Comparison of ENCODE assay signal across 29 cellular contexts in genomic region chr2:45606801-45607200, GRCh38.
"Had no signal": no experiment of that assay in that cellular context is flagged by ENCODE, and none has a peak within 500 bp of the region (broad histone marks: within the 10 kb centered on the region; RNA-seq: fewer than 3 reads in every experiment).

No MANE protein-coding gene starts in this region.

- H3K9me3 ChIP-seq: ascending aorta, body of pancreas, MG63, Peyer's patch, SJSA1 had no signal

- ATAC-seq: activated CD8-positive, alpha-beta memory T cell treated with anti-CD3 and anti-CD28 coated beads, Interleukin-2, amount 10 ng/mL, durations not matched to agents 7 days and 5 days; activated naive CD4-positive, alpha-beta T cell treated with anti-CD3 and anti-CD28 coated beads, Interleukin-2, amount 50 U/mL, for 72 hours; activated naive CD8-positive, alpha-beta T cell treated with anti-CD3 and anti-CD28 coated beads, Interleukin-2, amount 50 U/mL, for 24 hours; activated T-cell treated with anti-CD3 and anti-CD28 coated beads, Interleukin-2, amount 50 U/mL, for 4 hours; body of pancreas; SK-N-SH treated with all-trans-retinoic acid at 6 μM for 48 hours had no signal

- H3K27ac ChIP-seq: ascending aorta, Peyer's patch, RWPE1, SJSA1 had no signal

- H3K4me3 ChIP-seq: ascending aorta, body of pancreas, MG63, Peyer's patch, SJSA1 had no signal

- H3K27me3 ChIP-seq: ascending aorta, body of pancreas, MG63, Peyer's patch, SJSA1 had no signal

- DNase-seq: activated B cell treated with CpG ODN at 0.5 μM for 24 hours; activated CD4-positive, alpha-beta T cell treated with anti-CD3 and anti-CD28 coated beads for 1 hour; activated CD4-positive, alpha-beta T cell treated with anti-CD3 and anti-CD28 coated beads, Interleukin-2, amount 10 ng/mL, durations not matched to agents 24 days and 14 days; activated CD4-positive, alpha-beta T cell treated with anti-CD3 and anti-CD28 coated beads, Interleukin-2, amount 50 U/mL, for 48 hours; activated CD8-positive, alpha-beta memory T cell treated with anti-CD3 and anti-CD28 coated beads, Interleukin-2, amount 10 ng/mL, durations not matched to agents 7 days and 5 days; activated effector memory CD4-positive, alpha-beta T cell treated with anti-CD3 and anti-CD28 coated beads, Interleukin-2, amount 50 U/mL, for 16 hours; activated naive CD4-positive, alpha-beta T cell treated with Interleukin-2 at 50 U/mL for 16 hours; activated naive CD8-positive, alpha-beta T cell treated with anti-CD3 and anti-CD28 coated beads, Interleukin-2, amount 50 U/mL, for 24 hours; activated T-cell treated with anti-CD3 and anti-CD28 coated beads, Interleukin-2, amount 50 U/mL, for 4 hours; amniotic stem cell; body of pancreas; Kasumi-1; KBM-7; MG63; NCI-H1048; NCI-H146; NCI-H1930; NCI-H2171 treated with DMSO at 0.1 percent for 48 hours; NCI-H226; NCI-H526; NCI-H774; Peyer's patch; SHP77; SW 1271 had no signal
